ENCODE assay signal across 1 cellular context in the genomic region with DNA sequence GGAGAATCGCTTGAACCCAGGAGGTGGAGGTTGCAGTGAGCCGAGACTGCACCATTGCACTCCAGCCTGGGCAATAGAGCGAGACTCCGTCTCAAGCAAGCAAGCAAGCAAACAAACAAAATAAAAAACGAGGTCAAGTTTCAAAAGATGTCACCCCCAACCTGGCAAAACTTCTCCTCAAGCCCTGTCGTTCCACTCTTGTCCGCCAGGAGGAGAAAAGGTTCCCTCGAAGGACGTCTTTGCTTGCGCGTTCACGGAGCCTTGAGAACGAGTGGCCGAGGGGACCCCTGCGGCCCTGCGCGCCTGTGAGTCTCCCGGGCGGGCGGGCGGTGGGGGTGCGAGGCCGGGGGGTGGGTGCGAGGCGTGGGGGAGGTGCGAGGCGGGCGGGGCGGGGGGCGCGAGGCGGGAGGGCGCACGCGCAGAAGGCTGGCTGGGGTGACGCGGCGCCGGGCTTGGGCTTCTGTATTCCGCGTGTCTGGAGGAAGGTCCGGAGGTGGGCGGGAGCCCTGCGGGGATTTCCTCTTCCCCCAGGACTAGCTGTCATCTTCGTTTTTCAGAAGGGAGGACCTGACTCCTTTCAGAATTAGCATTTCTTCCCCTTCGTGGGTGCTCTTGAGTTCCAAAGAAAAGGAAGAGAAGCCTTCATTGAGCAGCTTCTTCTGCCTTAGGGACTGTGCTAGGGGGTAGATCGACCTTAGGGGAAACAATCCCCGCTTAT.
TF ChIP-seq lines count a peak whose summit lies in the region.

No MANE protein-coding gene starts in this region.

TF ChIP-seq in HepG2, 621 proteins besides CTCF, POLR2A, EP300 and RAD21 (continues in another document):
- TF ChIP-seq HOXA3 (CRISPR knock-in tag; IDR thresholded peaks at IDR 0.05) (0 out of 2 replicates have a peak, but pooled peaks have one; percentile 11), ZBTB1 (CRISPR knock-in tag; IDR thresholded peaks at IDR 0.05; ENCODE audit: borderline replicate concordance) (no peak), ZNF17 (CRISPR knock-in tag; IDR thresholded peaks at IDR 0.05) (no peak), ZNF891 (CRISPR knock-in tag; IDR thresholded peaks at IDR 0.05) (0 out of 2 replicates have a peak, but pooled peaks have one; percentile 47), MAZ (IDR thresholded peaks at IDR 0.05; ENCODE audit: borderline replicate concordance, low read depth, low read length) (no peak), MAZ (CRISPR knock-in tag; IDR thresholded peaks at IDR 0.05; ENCODE audit: low read depth) (0 out of 2 replicates have a peak, but pooled peaks have one; percentile 56), MAX (IDR thresholded peaks at IDR 0.05) (peak; percentile 83), REXO4 (CRISPR knock-in tag; IDR thresholded peaks at IDR 0.05; ENCODE audit: borderline replicate concordance) (no peak), ZNF615 (CRISPR knock-in tag; IDR thresholded peaks at IDR 0.05; ENCODE audit: borderline replicate concordance) (no peak), DNMT3B (CRISPR knock-in tag; conservative IDR thresholded peaks at IDR 0.05) (no peak), ZSCAN31 (CRISPR knock-in tag; IDR thresholded peaks at IDR 0.05; ENCODE audit: low read depth) (0 out of 2 replicates have a peak, but pooled peaks have one; percentile 53), DRAP1 (CRISPR knock-in tag; IDR thresholded peaks at IDR 0.05) (no peak), PHB2 (IDR thresholded peaks at IDR 0.05; ENCODE audit: partially characterized antibody) (no peak), BCL6 (CRISPR knock-in tag; IDR thresholded peaks at IDR 0.05) (0 out of 2 replicates have a peak, but pooled peaks have one; percentile 11), ETV6 (CRISPR knock-in tag; conservative IDR thresholded peaks at IDR 0.05) (no peak), SAP130 (CRISPR knock-in tag; IDR thresholded peaks at IDR 0.05; ENCODE audit: low read depth) (peak; percentile 33; the same call in 1 of the 2 replicates), FOXA1 (IDR thresholded peaks at IDR 0.05) (no peak), FOXA1 (CRISPR knock-in tag; IDR thresholded peaks at IDR 0.05) (no peak), ZBTB26 (CRISPR knock-in tag; IDR thresholded peaks at IDR 0.05; ENCODE audit: borderline replicate concordance) (no peak), HMGXB4 (CRISPR knock-in tag; IDR thresholded peaks at IDR 0.05; ENCODE audit: borderline replicate concordance in 1 of 2, low read depth in 1 of 2) (peak in 1 of 2 experiments; percentile 59; a peak in 1 of 4 replicates), ZMAT3 (CRISPR knock-in tag; conservative IDR thresholded peaks at IDR 0.05) (no peak), KDM1A (CRISPR knock-in tag; IDR thresholded peaks at IDR 0.05) (0 out of 2 replicates have a peak, but pooled peaks have one; percentile 28), TBX2 (CRISPR knock-in tag; IDR thresholded peaks at IDR 0.05; ENCODE audit: borderline replicate concordance) (peak; percentile 38; the same call in 1 of the 2 replicates), ZNF121 (CRISPR knock-in tag; IDR thresholded peaks at IDR 0.05) (peak; percentile 87), ZFP62 (CRISPR knock-in tag; IDR thresholded peaks at IDR 0.05) (no peak), ARNT2 (CRISPR knock-in tag; IDR thresholded peaks at IDR 0.05; ENCODE audit: low read depth) (no peak), ZNF460 (CRISPR knock-in tag; IDR thresholded peaks at IDR 0.05; ENCODE audit: borderline replicate concordance) (no peak), STAG1 (CRISPR knock-in tag; IDR thresholded peaks at IDR 0.05) (peak; percentile 38; the same call in 1 of the 2 replicates), ZNF142 (CRISPR knock-in tag; IDR thresholded peaks at IDR 0.05) (no peak), ZSCAN22 (CRISPR knock-in tag; IDR thresholded peaks at IDR 0.05) (no peak), ZNF83 (CRISPR knock-in tag; IDR thresholded peaks at IDR 0.05; ENCODE audit: borderline replicate concordance) (no peak), ZBTB20 (CRISPR knock-in tag; IDR thresholded peaks at IDR 0.05; ENCODE audit: borderline replicate concordance, low read depth) (no peak), ZNF672 (CRISPR knock-in tag; IDR thresholded peaks at IDR 0.05) (no peak), ZNF251 (CRISPR knock-in tag; IDR thresholded peaks at IDR 0.05) (no peak), SRSF4 (IDR thresholded peaks at IDR 0.05; ENCODE audit: low read depth, low read length, poor library complexity, severe bottlenecking) (no peak), ZNF136 (CRISPR knock-in tag; IDR thresholded peaks at IDR 0.05; ENCODE audit: low read depth) (0 out of 2 replicates have a peak, but pooled peaks have one; percentile 42), ZNF296 (CRISPR knock-in tag; conservative IDR thresholded peaks at IDR 0.05) (no peak), NFE2L1 (CRISPR knock-in tag; IDR thresholded peaks at IDR 0.05; ENCODE audit: borderline replicate concordance) (no peak), SMAD3 (CRISPR knock-in tag; IDR thresholded peaks at IDR 0.05) (no peak), GATAD2A (CRISPR knock-in tag; IDR thresholded peaks at IDR 0.05) (0 out of 2 replicates have a peak, but pooled peaks have one; percentile 21), BRD4 (CRISPR knock-in tag; IDR thresholded peaks at IDR 0.05) (no peak), HMG20B (CRISPR knock-in tag; conservative IDR thresholded peaks at IDR 0.05) (no peak)
- TF ChIP-seq, protein P1, sequence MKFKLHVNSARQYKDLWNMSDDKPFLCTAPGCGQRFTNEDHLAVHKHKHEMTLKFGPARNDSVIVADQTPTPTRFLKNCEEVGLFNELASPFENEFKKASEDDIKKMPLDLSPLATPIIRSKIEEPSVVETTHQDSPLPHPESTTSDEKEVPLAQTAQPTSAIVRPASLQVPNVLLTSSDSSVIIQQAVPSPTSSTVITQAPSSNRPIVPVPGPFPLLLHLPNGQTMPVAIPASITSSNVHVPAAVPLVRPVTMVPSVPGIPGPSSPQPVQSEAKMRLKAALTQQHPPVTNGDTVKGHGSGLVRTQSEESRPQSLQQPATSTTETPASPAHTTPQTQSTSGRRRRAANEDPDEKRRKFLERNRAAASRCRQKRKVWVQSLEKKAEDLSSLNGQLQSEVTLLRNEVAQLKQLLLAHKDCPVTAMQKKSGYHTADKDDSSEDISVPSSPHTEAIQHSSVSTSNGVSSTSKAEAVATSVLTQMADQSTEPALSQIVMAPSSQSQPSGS (CRISPR knock-in tag; IDR thresholded peaks at IDR 0.05): peak; percentile 18; the same call in 1 of the 2 replicates
- TF ChIP-seq, protein P2, sequence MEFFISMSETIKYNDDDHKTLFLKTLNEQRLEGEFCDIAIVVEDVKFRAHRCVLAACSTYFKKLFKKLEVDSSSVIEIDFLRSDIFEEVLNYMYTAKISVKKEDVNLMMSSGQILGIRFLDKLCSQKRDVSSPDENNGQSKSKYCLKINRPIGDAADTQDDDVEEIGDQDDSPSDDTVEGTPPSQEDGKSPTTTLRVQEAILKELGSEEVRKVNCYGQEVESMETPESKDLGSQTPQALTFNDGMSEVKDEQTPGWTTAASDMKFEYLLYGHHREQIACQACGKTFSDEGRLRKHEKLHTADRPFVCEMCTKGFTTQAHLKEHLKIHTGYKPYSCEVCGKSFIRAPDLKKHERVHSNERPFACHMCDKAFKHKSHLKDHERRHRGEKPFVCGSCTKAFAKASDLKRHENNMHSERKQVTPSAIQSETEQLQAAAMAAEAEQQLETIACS (CRISPR knock-in tag; IDR thresholded peaks at IDR 0.05): peak; percentile 69
- TF ChIP-seq, protein P3, sequence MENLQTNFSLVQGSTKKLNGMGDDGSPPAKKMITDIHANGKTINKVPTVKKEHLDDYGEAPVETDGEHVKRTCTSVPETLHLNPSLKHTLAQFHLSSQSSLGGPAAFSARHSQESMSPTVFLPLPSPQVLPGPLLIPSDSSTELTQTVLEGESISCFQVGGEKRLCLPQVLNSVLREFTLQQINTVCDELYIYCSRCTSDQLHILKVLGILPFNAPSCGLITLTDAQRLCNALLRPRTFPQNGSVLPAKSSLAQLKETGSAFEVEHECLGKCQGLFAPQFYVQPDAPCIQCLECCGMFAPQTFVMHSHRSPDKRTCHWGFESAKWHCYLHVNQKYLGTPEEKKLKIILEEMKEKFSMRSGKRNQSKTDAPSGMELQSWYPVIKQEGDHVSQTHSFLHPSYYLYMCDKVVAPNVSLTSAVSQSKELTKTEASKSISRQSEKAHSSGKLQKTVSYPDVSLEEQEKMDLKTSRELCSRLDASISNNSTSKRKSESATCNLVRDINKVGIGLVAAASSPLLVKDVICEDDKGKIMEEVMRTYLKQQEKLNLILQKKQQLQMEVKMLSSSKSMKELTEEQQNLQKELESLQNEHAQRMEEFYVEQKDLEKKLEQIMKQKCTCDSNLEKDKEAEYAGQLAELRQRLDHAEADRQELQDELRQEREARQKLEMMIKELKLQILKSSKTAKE (CRISPR knock-in tag; IDR thresholded peaks at IDR 0.05; ENCODE audit: borderline replicate concordance): no peak
- TF ChIP-seq, protein P4, sequence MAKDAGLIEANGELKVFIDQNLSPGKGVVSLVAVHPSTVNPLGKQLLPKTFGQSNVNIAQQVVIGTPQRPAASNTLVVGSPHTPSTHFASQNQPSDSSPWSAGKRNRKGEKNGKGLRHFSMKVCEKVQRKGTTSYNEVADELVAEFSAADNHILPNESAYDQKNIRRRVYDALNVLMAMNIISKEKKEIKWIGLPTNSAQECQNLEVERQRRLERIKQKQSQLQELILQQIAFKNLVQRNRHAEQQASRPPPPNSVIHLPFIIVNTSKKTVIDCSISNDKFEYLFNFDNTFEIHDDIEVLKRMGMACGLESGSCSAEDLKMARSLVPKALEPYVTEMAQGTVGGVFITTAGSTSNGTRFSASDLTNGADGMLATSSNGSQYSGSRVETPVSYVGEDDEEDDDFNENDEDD (CRISPR knock-in tag; IDR thresholded peaks at IDR 0.05; ENCODE audit: borderline replicate concordance): peak; percentile 59; the same call in 1 of the 2 replicates
- TF ChIP-seq, protein P5, sequence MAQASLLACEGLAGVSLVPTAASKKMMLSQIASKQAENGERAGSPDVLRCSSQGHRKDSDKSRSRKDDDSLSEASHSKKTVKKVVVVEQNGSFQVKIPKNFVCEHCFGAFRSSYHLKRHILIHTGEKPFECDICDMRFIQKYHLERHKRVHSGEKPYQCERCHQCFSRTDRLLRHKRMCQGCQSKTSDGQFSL (CRISPR knock-in tag; IDR thresholded peaks at IDR 0.05): peak; percentile 35; the same call in 1 of the 2 replicates
